Comparison of ENCODE assay signal across 20 cellular contexts in genomic region chr6:142899101-142899760, GRCh38.
"Had no signal": no experiment of that assay in that cellular context is flagged by ENCODE, and none has a peak within 500 bp of the region (broad histone marks: within the 10 kb centered on the region; RNA-seq: fewer than 3 reads in every experiment).

No MANE protein-coding gene starts in this region.

- H3K4me3 ChIP-seq: colonic mucosa, heart left ventricle, mucosa of descending colon, testis, upper lobe of right lung had no signal

- H3K4me3 Mint-ChIP-seq: activated B cell treated with CpG ODN at 0.5 μM for 24 hours, natural killer cell had no signal

- H3K9me3 Mint-ChIP-seq: activated B cell treated with CpG ODN at 0.5 μM for 24 hours; activated naive CD8-positive, alpha-beta T cell treated with anti-CD3 and anti-CD28 coated beads, Interleukin-2, amount 50 U/mL, for 24 hours; activated T-cell treated with anti-CD3 and anti-CD28 coated beads, Interleukin-2, amount 50 U/mL, for 24 hours; natural killer cell had no signal

- H3K36me3 ChIP-seq: colonic mucosa, heart left ventricle, upper lobe of right lung had no signal

- ATAC-seq: activated naive CD8-positive, alpha-beta T cell treated with anti-CD3 and anti-CD28 coated beads, Interleukin-2, amount 50 U/mL, for 24 hours; heart left ventricle; mucosa of descending colon; natural killer cell; SK-N-SH treated with all-trans-retinoic acid at 6 μM for 48 hours; stimulated activated naive CD8-positive, alpha-beta T cell treated with anti-CD3 and anti-CD28 coated beads, Interleukin-15, Interleukin-2, amounts not matched to agents 100 U/mL and 50 U/mL, for 24 hours; upper lobe of right lung had no signal

- FAIRE-seq: frontal cortex, TTC549 had no signal

- H3K27ac ChIP-seq: colonic mucosa, testis, upper lobe of right lung had no signal

- DNase-seq: activated B cell treated with CpG ODN at 0.5 μM for 24 hours; activated CD4-positive, alpha-beta T cell treated with anti-CD3 and anti-CD28 coated beads, Interleukin-2, amount 50 U/mL, for 1 hour; activated gamma-delta T cell; activated naive CD8-positive, alpha-beta T cell treated with anti-CD3 and anti-CD28 coated beads, Interleukin-2, amount 50 U/mL, for 24 hours; activated T-cell treated with anti-CD3 and anti-CD28 coated beads, Interleukin-2, amount 50 U/mL, for 24 hours; colonic mucosa; erythroblast; heart left ventricle; mammary epithelial cell; mucosa of descending colon; natural killer cell; stimulated activated CD4-positive, alpha-beta T cell treated with anti-CD3 and anti-CD28 coated beads, Interleukin-4, amount 100 ng/mL, for 1 hour; stimulated activated CD8-positive, alpha-beta memory T cell treated with anti-CD3 and anti-CD28 coated beads, Interleukin-4, amount 100 ng/mL, for 48 hours; stimulated activated naive CD8-positive, alpha-beta T cell treated with anti-CD3 and anti-CD28 coated beads, Interleukin-15, Interleukin-2, amounts not matched to agents 100 U/mL and 50 U/mL, for 24 hours; T-helper 2 cell; testis; upper lobe of right lung had no signal

- H3K27me3 Mint-ChIP-seq: activated B cell treated with CpG ODN at 0.5 μM for 24 hours; activated naive CD8-positive, alpha-beta T cell treated with anti-CD3 and anti-CD28 coated beads, Interleukin-2, amount 50 U/mL, for 24 hours; activated T-cell treated with anti-CD3 and anti-CD28 coated beads, Interleukin-2, amount 50 U/mL, for 24 hours had no signal

- H3K36me3 Mint-ChIP-seq: natural killer cell had no signal

- H3K27me3 ChIP-seq: colonic mucosa, heart left ventricle, testis, upper lobe of right lung had no signal

- H3K9me3 ChIP-seq: colonic mucosa, heart left ventricle, mucosa of descending colon, testis, upper lobe of right lung had no signal

- H3K27ac Mint-ChIP-seq: activated B cell treated with CpG ODN at 0.5 μM for 24 hours had no signal

- H3K4me1 ChIP-seq: colonic mucosa, testis had no signal
